8 cellular contexts compared by ENCODE assay signal in genomic region chr11:834371-835316, GRCh38. TPM values are rescaled to one million over a fixed set of nuclear protein-coding genes. Genes with fewer than 3 reads are reported as not detected.
DNase-seq lines count a peak whose midpoint lies in the region; ATAC-seq and TF ChIP-seq lines count a peak whose summit lies in the region.

No MANE protein-coding gene starts in this region.

- H3K27me3 ChIP-seq in right atrium auricular region (no peaks in the 10 kb centered on the region), skeletal muscle tissue (ENCODE audit: control insufficient read depth in 3 of 3, insufficient read depth in 3 of 3, low read length in 3 of 3) (peaks cover 2 to 22% (median 2%) of the 10 kb centered on the region in 3 donors)

- peak overlapping the region; percentile 70 to 85 (median 85) for H3K9ac ChIP-seq in skeletal muscle tissue (ENCODE audit: low read depth in 1 of 3, low read length in 3 of 3)

- H3K36me3 ChIP-seq in right atrium auricular region (peaks cover 39% of the 10 kb centered on the region), skeletal muscle tissue (ENCODE audit: control insufficient read depth in 3 of 3, insufficient read depth in 3 of 3, low read length in 3 of 3) (peaks cover 33 to 34% (median 34%) of the 10 kb centered on the region in 3 donors)

- H3K4me1 ChIP-seq in right atrium auricular region: peaks cover 0 to 86% of the 10 kb centered on the region in 2 donors
- peaks cover 42 to 80% (median 56%) of the 10 kb centered on the region in 3 donors for H3K4me1 ChIP-seq in skeletal muscle tissue (ENCODE audit: control insufficient read depth in 3 of 3, insufficient read depth in 3 of 3, low read length in 3 of 3)

- H3K4me1 Mint-ChIP-seq in activated CD4-positive, alpha-beta T cell treated with anti-CD3 and anti-CD28 coated beads, Interleukin-2, amount 10 ng/mL, durations not matched to agents 7 days and 5 days: peaks cover 19% of the 10 kb centered on the region

- POLR2A ChIA-PET in activated CD4-positive, alpha-beta T cell treated with anti-CD3 and anti-CD28 coated beads, Interleukin-2, amount 10 ng/mL, durations not matched to agents 7 days and 5 days (lab: Charles Lee): no interaction called here

- CTCF ChIA-PET in activated CD4-positive, alpha-beta T cell treated with anti-CD3 and anti-CD28 coated beads, Interleukin-2, amount 10 ng/mL, durations not matched to agents 7 days and 5 days (lab: Charles Lee): interaction anchor here (1.1 to 5.5 kb wide), 4 partner anchors 13 to 37 kb away, joined by 3 to 19 read pairs (median 4); partner anchors contain the start of gene PNPLA2

- H3K4me3 Mint-ChIP-seq in activated CD4-positive, alpha-beta T cell treated with anti-CD3 and anti-CD28 coated beads, Interleukin-2, amount 10 ng/mL, durations not matched to agents 7 days and 5 days: peak overlapping the region; percentile 67

- 25 to 30% (median 27%) methylated on average over 30 to 31 of the region's 31 CpGs for WGBS in adipose tissue, 3 donors

- H3K36me3 Mint-ChIP-seq in activated CD4-positive, alpha-beta T cell treated with anti-CD3 and anti-CD28 coated beads, Interleukin-2, amount 10 ng/mL, durations not matched to agents 7 days and 5 days (ENCODE audit: low read depth): peaks cover 2% of the 10 kb centered on the region

- ATAC-seq in GM19328 (IDR thresholded peaks at IDR 0.05; ENCODE audit: unreplicated experiment) (no peak), GM18511 (IDR thresholded peaks at IDR 0.05; ENCODE audit: unreplicated experiment) (no peak), HG02798 (IDR thresholded peaks at IDR 0.05; ENCODE audit: poor library complexity, unreplicated experiment) (no peak)

- peaks cover 23% of the 10 kb centered on the region for H3K27me3 Mint-ChIP-seq in activated CD4-positive, alpha-beta T cell treated with anti-CD3 and anti-CD28 coated beads, Interleukin-2, amount 10 ng/mL, durations not matched to agents 7 days and 5 days

- H3K9me3 Mint-ChIP-seq in activated CD4-positive, alpha-beta T cell treated with anti-CD3 and anti-CD28 coated beads, Interleukin-2, amount 10 ng/mL, durations not matched to agents 7 days and 5 days: no peaks in the 10 kb centered on the region

- DNase-seq in activated CD4-positive, alpha-beta T cell treated with anti-CD3 and anti-CD28 coated beads, Interleukin-2, amount 10 ng/mL, durations not matched to agents 7 days and 5 days: no peak
- no peak for DNase-seq in activated CD4-positive, alpha-beta T cell treated with anti-CD3 and anti-CD28 coated beads, Interleukin-2, amount 50 U/mL, for 48 hours
- peak; percentile 82 for DNase-seq in right atrium auricular region (ENCODE audit: low spot score)

- no peaks in the 10 kb centered on the region for H3K9me3 ChIP-seq in right atrium auricular region
- no peaks in the 10 kb centered on the region for H3K9me3 ChIP-seq in skeletal muscle tissue (ENCODE audit: control insufficient read depth in 3 of 3, low read length in 3 of 3)

- H3K4me3 ChIP-seq in right atrium auricular region (peak overlapping the region; percentile 55 to 81), skeletal muscle tissue (ENCODE audit: low read length in 3 of 3) (peak overlapping the region; percentile 62 to 72 (median 65))

- H3K27ac Mint-ChIP-seq in activated CD4-positive, alpha-beta T cell treated with anti-CD3 and anti-CD28 coated beads, Interleukin-2, amount 10 ng/mL, durations not matched to agents 7 days and 5 days: no peak overlapping the region

- TF ChIP-seq CTCF in right atrium auricular region (IDR thresholded peaks at IDR 0.05): no peak

- H3K27ac ChIP-seq in adipose tissue (ENCODE audit: low read depth, low read length) (peak overlapping the region; percentile 86), right atrium auricular region (peak overlapping the region; percentile 92 to 95), skeletal muscle tissue (ENCODE audit: low read depth, low read length) (peak overlapping the region; percentile 91)

RNA-seq across cellular contexts. Expression of gene CD151, which starts 1.9 kb away (rescaled TPM):
- total RNA-seq in activated CD4-positive, alpha-beta T cell treated with anti-CD3 and anti-CD28 coated beads, Interleukin-2, amount 10 ng/mL, durations not matched to agents 7 days and 5 days: 10 to 100 TPM; 35.4 to 37.6 TPM
- polyA plus RNA-seq in adipose tissue: 100 to 1,000 TPM; 495 to 757 (median 531) TPM
- total RNA-seq in right atrium auricular region (100 to 1,000 TPM; 322 to 710 TPM), skeletal muscle tissue (94.5 TPM)

RNA-seq across cellular contexts. Expression of gene CRACR2B, which starts 6.9 kb away (rescaled TPM):
- 1 to 10 TPM; 7.7 to 8.1 TPM for total RNA-seq in activated CD4-positive, alpha-beta T cell treated with anti-CD3 and anti-CD28 coated beads, Interleukin-2, amount 10 ng/mL, durations not matched to agents 7 days and 5 days
- polyA plus RNA-seq in adipose tissue: 100 to 1,000 TPM in 1 of 3 donors, 10 to 100 TPM in 2; 36.7 to 174 (median 50.7) TPM
- total RNA-seq in right atrium auricular region (10 to 100 TPM; 15.6 to 29.7 TPM), skeletal muscle tissue (5.7 TPM)

RNA-seq across cellular contexts. Expression of gene POLR2L, which starts 7.7 kb away (rescaled TPM):
- 10 to 100 TPM; 90.3 to 96.0 TPM for total RNA-seq in activated CD4-positive, alpha-beta T cell treated with anti-CD3 and anti-CD28 coated beads, Interleukin-2, amount 10 ng/mL, durations not matched to agents 7 days and 5 days
- 100 to 1,000 TPM; 126 to 454 (median 290) TPM for polyA plus RNA-seq in adipose tissue
- total RNA-seq in right atrium auricular region (100 to 1,000 TPM in 1 of 2 donors, 10 to 100 TPM in 1; 54.5 to 132 TPM), skeletal muscle tissue (46.4 TPM)

RNA-seq across cellular contexts. Expression of gene TSPAN4, which starts 8.0 kb away (rescaled TPM):
- 1 to 10 TPM; 7.7 to 7.9 TPM for total RNA-seq in activated CD4-positive, alpha-beta T cell treated with anti-CD3 and anti-CD28 coated beads, Interleukin-2, amount 10 ng/mL, durations not matched to agents 7 days and 5 days
- 100 to 1,000 TPM in 2 of 3 donors, 10 to 100 TPM in 1; 34.1 to 122 (median 115) TPM for polyA plus RNA-seq in adipose tissue
- total RNA-seq in right atrium auricular region: 10 to 100 TPM; 37.2 to 81.0 TPM
- 42.3 TPM for total RNA-seq in skeletal muscle tissue

RNA-seq across cellular contexts. Expression of gene PNPLA2, which starts 15.9 kb away (rescaled TPM):
- total RNA-seq in activated CD4-positive, alpha-beta T cell treated with anti-CD3 and anti-CD28 coated beads, Interleukin-2, amount 10 ng/mL, durations not matched to agents 7 days and 5 days: 10 to 100 TPM; 68.9 to 71.9 TPM
- polyA plus RNA-seq in adipose tissue: 1,000 to 10,000 TPM in 1 of 3 donors, 100 to 1,000 TPM in 2; 309 to 2,521 (median 389) TPM
- total RNA-seq in right atrium auricular region (100 to 1,000 TPM in 1 of 2 donors, 10 to 100 TPM in 1; 94.4 to 123 TPM), skeletal muscle tissue (13.6 TPM)
